ENCODE assay signal across 1 cellular context in genomic region chr11:122813176-122813917, GRCh38.
TF ChIP-seq lines count a peak whose summit lies in the region.

No MANE protein-coding gene starts in this region.

TF ChIP-seq in WTC11, 78 proteins besides CTCF, POLR2A, EP300 and RAD21 (continued from another document):
- TF ChIP-seq ZNF532 (CRISPR knock-in tag; IDR thresholded peaks at IDR 0.05; ENCODE audit: borderline replicate concordance) (peak; percentile 78; the same call in 1 of the 2 replicates), CBFB (CRISPR knock-in tag; IDR thresholded peaks at IDR 0.05; ENCODE audit: low read depth) (no peak), PREB (CRISPR knock-in tag; IDR thresholded peaks at IDR 0.05; ENCODE audit: borderline replicate concordance) (no peak), ZNF512 (CRISPR knock-in tag; IDR thresholded peaks at IDR 0.05; ENCODE audit: borderline replicate concordance) (no peak), AFF4 (CRISPR knock-in tag; IDR thresholded peaks at IDR 0.05; ENCODE audit: borderline replicate concordance) (no peak), ERG (CRISPR knock-in tag; IDR thresholded peaks at IDR 0.05) (peak; percentile 87), EMX1 (CRISPR knock-in tag; IDR thresholded peaks at IDR 0.05) (peak; percentile 91), GABPB1 (CRISPR knock-in tag; IDR thresholded peaks at IDR 0.05) (no peak), PRRX2 (CRISPR knock-in tag; IDR thresholded peaks at IDR 0.05) (peak; percentile 91)
